Comparison of ENCODE assay signal across 33 cellular contexts in genomic region chr3:106365061-106365691, GRCh38.
DNase-seq lines count a peak whose midpoint lies in the region; ATAC-seq, FAIRE-seq and TF ChIP-seq lines count a peak whose summit lies in the region.
"Had no signal": no experiment of that assay in that cellular context is flagged by ENCODE, and none has a peak within 500 bp of the region (broad histone marks: within the 10 kb centered on the region; RNA-seq: fewer than 3 reads in every experiment).

No MANE protein-coding gene starts in this region.

- H3K4me1 Mint-ChIP-seq in activated CD4-positive, alpha-beta memory T cell treated with anti-CD3 and anti-CD28 coated beads, Interleukin-2, amount 10 ng/mL, durations not matched to agents 7 days and 5 days = peaks cover 7% of the 10 kb centered on the region
- peaks cover 6% of the 10 kb centered on the region for H3K4me1 Mint-ChIP-seq in activated CD4-positive, alpha-beta memory T cell treated with anti-CD3 and anti-CD28 coated beads for 36 hours (ENCODE audit: low read depth)
- peaks cover 4% of the 10 kb centered on the region for H3K4me1 Mint-ChIP-seq in CD8-positive, alpha-beta T cell (ENCODE audit: low read depth)
- H3K4me1 Mint-ChIP-seq in T-helper 17 cell = peaks cover 7% of the 10 kb centered on the region
- H3K4me1 Mint-ChIP-seq: endodermal cell, H9 had no signal

- no peaks in the 10 kb centered on the region for H3K27me3 ChIP-seq in CD8-positive, alpha-beta T cell (ENCODE audit: insufficient read depth, low read length)
- H3K27me3 ChIP-seq in K562 (ENCODE audit: control insufficient read depth in 2 of 2, insufficient read depth in 2 of 2, low read length in 2 of 2) = no peaks in the 10 kb centered on the region
- H3K27me3 ChIP-seq in MM.1S (replicated peaks; ENCODE audit: insufficient read depth, low read length) = no peaks in the 10 kb centered on the region
- H3K27me3 ChIP-seq in suprapubic skin = no peaks in the 10 kb centered on the region
- H3K27me3 ChIP-seq: BLaER1, heart right ventricle, upper lobe of left lung had no signal

- no peaks in the 10 kb centered on the region for H3K9me2 ChIP-seq in MM.1S (replicated peaks; ENCODE audit: insufficient read depth, low read length)

- TF ChIP-seq EP300 in K562 (IDR thresholded peaks at IDR 0.05; ENCODE audit: low read length) (no peak), suprapubic skin (IDR thresholded peaks at IDR 0.05) (no peak)

- H2AFZ ChIP-seq in K562 (ENCODE audit: low read depth, low read length) (no peak overlapping the region), MM.1S (ENCODE audit: low read length) (no peak overlapping the region)
- H2AFZ ChIP-seq: parathyroid adenoma had no signal

- in situ Hi-C loops in K562 (cut with MboI) = no loop called here

- H3K27me3 Mint-ChIP-seq in activated CD4-positive, alpha-beta memory T cell treated with anti-CD3 and anti-CD28 coated beads, Interleukin-2, amount 10 ng/mL, durations not matched to agents 7 days and 5 days = no peaks in the 10 kb centered on the region
- H3K27me3 Mint-ChIP-seq in activated CD4-positive, alpha-beta memory T cell treated with anti-CD3 and anti-CD28 coated beads for 36 hours = no peaks in the 10 kb centered on the region
- H3K27me3 Mint-ChIP-seq in CD8-positive, alpha-beta T cell (ENCODE audit: low read depth) = no peaks in the 10 kb centered on the region
- no peaks in the 10 kb centered on the region for H3K27me3 Mint-ChIP-seq in T-helper 17 cell
- H3K27me3 Mint-ChIP-seq: dendritic cell treated with granulocyte-macrophage colony-stimulating factor and Interleukin-4, amounts not matched to agents 40 ng/mL and 50 ng/mL, for 4 days had no signal

- H3K9me3 ChIP-seq in CD8-positive, alpha-beta T cell (ENCODE audit: low read length) = no peaks in the 10 kb centered on the region
- H3K9me3 ChIP-seq in T-helper 17 cell (ENCODE audit: control insufficient read depth, low read length, poor library complexity, severe bottlenecking) (no peaks in the 10 kb centered on the region), K562 (replicated peaks; ENCODE audit: control insufficient read depth, insufficient read depth, low read depth, low read length) (no peaks in the 10 kb centered on the region), MM.1S (replicated peaks; ENCODE audit: insufficient read depth, low read length) (no peaks in the 10 kb centered on the region), suprapubic skin (no peaks in the 10 kb centered on the region)
- H3K9me3 ChIP-seq: lower lobe of right lung, upper lobe of left lung had no signal

- H3K9me3 Mint-ChIP-seq in activated CD4-positive, alpha-beta memory T cell treated with anti-CD3 and anti-CD28 coated beads, Interleukin-2, amount 10 ng/mL, durations not matched to agents 7 days and 5 days = peaks cover 18% of the 10 kb centered on the region
- H3K9me3 Mint-ChIP-seq in activated CD4-positive, alpha-beta memory T cell treated with anti-CD3 and anti-CD28 coated beads for 36 hours = peaks cover 10% of the 10 kb centered on the region
- H3K9me3 Mint-ChIP-seq in CD8-positive, alpha-beta T cell = peaks cover 5% of the 10 kb centered on the region
- H3K9me3 Mint-ChIP-seq: endodermal cell had no signal

- H3F3A ChIP-seq in MM.1S (ENCODE audit: insufficient read depth, low read length) = no peaks in the 10 kb centered on the region

- H3K79me2 ChIP-seq in K562 (ENCODE audit: control insufficient read depth, insufficient read depth, low read length) (no peaks in the 10 kb centered on the region), MM.1S (ENCODE audit: low read length) (no peaks in the 10 kb centered on the region)
- H3K79me2 ChIP-seq: parathyroid adenoma had no signal

- no peaks in the 10 kb centered on the region for H3K36me3 ChIP-seq in CD8-positive, alpha-beta T cell (ENCODE audit: insufficient read depth, low read length)
- no peaks in the 10 kb centered on the region for H3K36me3 ChIP-seq in K562 (ENCODE audit: control insufficient read depth, insufficient read depth, low read length)
- H3K36me3 ChIP-seq in MM.1S (replicated peaks; ENCODE audit: insufficient read depth, low read length) = no peaks in the 10 kb centered on the region
- H3K36me3 ChIP-seq in suprapubic skin = no peaks in the 10 kb centered on the region
- H3K36me3 ChIP-seq: BLaER1, heart right ventricle, lower lobe of right lung, upper lobe of left lung had no signal

- WGBS in K562 (ENCODE audit: insufficient coverage, low coverage, missing lambda C conversion rate) = 0% methylated on average over 1 of the region's 1 CpG
- WGBS in suprapubic skin = 90% methylated on average over 1 of the region's 1 CpG

- no peak overlapping the region for H3K4me3 ChIP-seq in CD8-positive, alpha-beta T cell (ENCODE audit: low read depth, low read length)
- H3K4me3 ChIP-seq in K562 (no peak overlapping the region), MM.1S (ENCODE audit: low read length) (no peak overlapping the region), suprapubic skin (no peak overlapping the region)
- H3K4me3 ChIP-seq: BLaER1, heart right ventricle, lower lobe of right lung, upper lobe of left lung had no signal

- TF ChIP-seq CTCF in CD8-positive, alpha-beta T cell (IDR thresholded peaks at IDR 0.05) = peak; percentile 63
- TF ChIP-seq CTCF in K562 (IDR thresholded peaks at IDR 0.05 in 2 of 3, conservative IDR thresholded peaks at IDR 0.05 in 1 of 3; ENCODE audit: insufficient read depth in 2 of 3, low read depth in 1 of 3, low read length in 3 of 3) (no peak), MM.1S (IDR thresholded peaks at IDR 0.05; ENCODE audit: low read length) (no peak), suprapubic skin (IDR thresholded peaks at IDR 0.05) (no peak)

- H3K4me2 ChIP-seq in K562 (ENCODE audit: insufficient read depth, low read length) (no peak overlapping the region), MM.1S (ENCODE audit: low read depth, low read length) (no peak overlapping the region)
- H3K4me2 ChIP-seq: BLaER1 had no signal

- POLR2A ChIA-PET in activated CD4-positive, alpha-beta memory T cell treated with anti-CD3 and anti-CD28 coated beads, Interleukin-2, amount 10 ng/mL, durations not matched to agents 7 days and 5 days (lab: Charles Lee) = no interaction called here
- POLR2A ChIA-PET in activated CD4-positive, alpha-beta memory T cell treated with anti-CD3 and anti-CD28 coated beads for 36 hours (lab: Charles Lee) = no interaction called here
- POLR2A ChIA-PET in CD8-positive, alpha-beta T cell (lab: Charles Lee) = no interaction called here
- POLR2A ChIA-PET in K562 (lab: Yijun Ruan, JAX) = no interaction called here

- H3K4me3 Mint-ChIP-seq in activated CD4-positive, alpha-beta memory T cell treated with anti-CD3 and anti-CD28 coated beads, Interleukin-2, amount 10 ng/mL, durations not matched to agents 7 days and 5 days = peak overlapping the region; percentile 10
- H3K4me3 Mint-ChIP-seq in activated CD4-positive, alpha-beta memory T cell treated with anti-CD3 and anti-CD28 coated beads for 36 hours = no peak overlapping the region
- no peak overlapping the region for H3K4me3 Mint-ChIP-seq in CD8-positive, alpha-beta T cell
- H3K4me3 Mint-ChIP-seq in T-helper 17 cell = no peak overlapping the region
- H3K4me3 Mint-ChIP-seq: dendritic cell treated with granulocyte-macrophage colony-stimulating factor and Interleukin-4, amounts not matched to agents 40 ng/mL and 50 ng/mL, for 4 days; endodermal cell; H9; IgD-negative memory B cell had no signal

- no TSS peak for BruUV-seq in K562 (replicated peaks; lab: Mats Ljungman, UMichigan)

- no peak for DNase-seq in activated CD4-positive, alpha-beta memory T cell treated with anti-CD3 and anti-CD28 coated beads, Interleukin-2, amount 10 ng/mL, durations not matched to agents 7 days and 5 days
- no peak for DNase-seq in activated CD4-positive, alpha-beta memory T cell treated with anti-CD3 and anti-CD28 coated beads for 36 hours
- DNase-seq in CD8-positive, alpha-beta T cell = no peak
- DNase-seq in T-helper 17 cell (no peak), K562 (ENCODE audit: extremely low read depth in 1 of 4, low spot score in 3 of 4) (no peak), OCI-M1 (lab: John Stamatoyannopoulos, UW) (no peak), MM.1S (no peak), suprapubic skin (ENCODE audit: low spot score in 2 of 2) (no peak)
- DNase-seq: activated CD8-positive, alpha-beta memory T cell treated with anti-CD3 and anti-CD28 coated beads for 24 hours; central memory CD4-positive, alpha-beta T cell; COR-L47; DMS53; endodermal cell; foreskin melanocyte; H9; heart right ventricle; kidney glomerular epithelial cell; lower lobe of right lung; NCI-H1105 treated with DMSO at 0.1 percent for 48 hours; NCI-H2029; NCI-H2227 treated with DMSO at 0.1 percent for 48 hours; small intestine; stimulated activated CD4-positive, alpha-beta T cell treated with anti-CD3 and anti-CD28 coated beads, Interleukin-1b, Interleukin-23, amount 100 ng/mL, for 48 hours; substantia nigra; T-helper 9 cell; upper lobe of left lung had no signal

- intact Hi-C loops in activated CD4-positive, alpha-beta memory T cell treated with anti-CD3 and anti-CD28 coated beads for 36 hours (cut with micrococcal nuclease) = no loop called here
- intact Hi-C loops in CD8-positive, alpha-beta T cell (cut with DNase I, micrococcal nuclease) = no loop called here
- intact Hi-C loops in K562 (cut with micrococcal nuclease) = no loop called here

- no peak for TF ChIP-seq POLR2A in K562 (conservative IDR thresholded peaks at IDR 0.05)
- TF ChIP-seq POLR2A in suprapubic skin (IDR thresholded peaks at IDR 0.05) = no peak

- H3K9me1 ChIP-seq in K562 (ENCODE audit: control insufficient read depth, insufficient read depth, low read length) = no peaks in the 10 kb centered on the region

- no peak overlapping the region for H3K9ac ChIP-seq in K562 (ENCODE audit: insufficient read depth in 1 of 2, low read depth in 2 of 2, low read length in 2 of 2)
- H3K9ac ChIP-seq in MM.1S (ENCODE audit: low read length) = no peak overlapping the region
- H3K9ac ChIP-seq: BLaER1, parathyroid adenoma had no signal

- no peak for TF ChIP-seq RAD21 in K562 (CRISPR knock-in tag; conservative IDR thresholded peaks at IDR 0.05 in 1 of 2, IDR thresholded peaks at IDR 0.05 in 1 of 2)

- no peak for FAIRE-seq in K562 (lab: Jason Lieb, UNC)
- FAIRE-seq: G401.6, small intestine had no signal

- no peak overlapping the region for H3K27ac Mint-ChIP-seq in activated CD4-positive, alpha-beta memory T cell treated with anti-CD3 and anti-CD28 coated beads, Interleukin-2, amount 10 ng/mL, durations not matched to agents 7 days and 5 days
- no peak overlapping the region for H3K27ac Mint-ChIP-seq in activated CD4-positive, alpha-beta memory T cell treated with anti-CD3 and anti-CD28 coated beads for 36 hours
- H3K27ac Mint-ChIP-seq in CD8-positive, alpha-beta T cell = no peak overlapping the region
- peak overlapping the region; percentile 30 for H3K27ac Mint-ChIP-seq in T-helper 17 cell
- H3K27ac Mint-ChIP-seq: dendritic cell treated with granulocyte-macrophage colony-stimulating factor and Interleukin-4, amounts not matched to agents 40 ng/mL and 50 ng/mL, for 4 days; endodermal cell; IgD-negative memory B cell had no signal

- H4K20me1 ChIP-seq in K562 (replicated peaks; ENCODE audit: control insufficient read depth, insufficient read depth, low read length) = no peaks in the 10 kb centered on the region
- H4K20me1 ChIP-seq in MM.1S (ENCODE audit: insufficient read depth, low read length) = no peaks in the 10 kb centered on the region
- H4K20me1 ChIP-seq: BLaER1 had no signal

- CTCF ChIA-PET in activated CD4-positive, alpha-beta memory T cell treated with anti-CD3 and anti-CD28 coated beads, Interleukin-2, amount 10 ng/mL, durations not matched to agents 7 days and 5 days (lab: Charles Lee) = no interaction called here
- CTCF ChIA-PET in activated CD4-positive, alpha-beta memory T cell treated with anti-CD3 and anti-CD28 coated beads for 36 hours (lab: Charles Lee) = no interaction called here
- CTCF ChIA-PET in CD8-positive, alpha-beta T cell (lab: Charles Lee) = no interaction called here
- CTCF ChIA-PET in K562 (lab: Yijun Ruan, JAX; ENCODE audit: low intra/inter-chr PET ratio) = no interaction called here

- ATAC-seq in CD8-positive, alpha-beta T cell = no peak
- ATAC-seq in T-helper 17 cell (no peak), K562 (no peak)
- ATAC-seq: heart right ventricle, lower lobe of right lung had no signal

- H3K36me3 Mint-ChIP-seq in activated CD4-positive, alpha-beta memory T cell treated with anti-CD3 and anti-CD28 coated beads, Interleukin-2, amount 10 ng/mL, durations not matched to agents 7 days and 5 days (ENCODE audit: low read depth) = no peaks in the 10 kb centered on the region
- H3K36me3 Mint-ChIP-seq in activated CD4-positive, alpha-beta memory T cell treated with anti-CD3 and anti-CD28 coated beads for 36 hours = no peaks in the 10 kb centered on the region
- no peaks in the 10 kb centered on the region for H3K36me3 Mint-ChIP-seq in CD8-positive, alpha-beta T cell
- H3K36me3 Mint-ChIP-seq in T-helper 17 cell (ENCODE audit: low read depth) = no peaks in the 10 kb centered on the region
- H3K36me3 Mint-ChIP-seq: IgD-negative memory B cell had no signal

- H3K4me1 ChIP-seq in CD8-positive, alpha-beta T cell (ENCODE audit: insufficient read depth, low read length) = peaks cover 7% of the 10 kb centered on the region
- H3K4me1 ChIP-seq in K562 (replicated peaks in 1 of 2; ENCODE audit: control insufficient read depth in 2 of 2, insufficient read depth in 2 of 2, low read length in 2 of 2) (no peaks in the 10 kb centered on the region), MM.1S (ENCODE audit: low read length) (no peaks in the 10 kb centered on the region), suprapubic skin (no peaks in the 10 kb centered on the region)
- H3K4me1 ChIP-seq: BLaER1, heart right ventricle, lower lobe of right lung, parathyroid adenoma, upper lobe of left lung had no signal

- H3K27ac ChIP-seq in CD8-positive, alpha-beta T cell (ENCODE audit: low read depth, low read length) = no peak overlapping the region
- H3K27ac ChIP-seq in K562 (ENCODE audit: extremely low read depth, low read depth, low read length) = no peak overlapping the region
- no peak overlapping the region for H3K27ac ChIP-seq in MM.1S (ENCODE audit: low read length)
- no peak overlapping the region for H3K27ac ChIP-seq in suprapubic skin
- H3K27ac ChIP-seq: BLaER1, heart right ventricle, lower lobe of right lung, parathyroid adenoma, RWPE1, upper lobe of left lung, VCaP had no signal
